11 cellular contexts compared by ENCODE assay signal in genomic region chr17:19897901-19898300, GRCh38. TPM values are rescaled to one million over a fixed set of nuclear protein-coding genes. Genes with fewer than 3 reads are reported as not detected.
DNase-seq lines count a peak whose midpoint lies in the region; ATAC-seq and TF ChIP-seq lines count a peak whose summit lies in the region.
"Had no signal": no experiment of that assay in that cellular context is flagged by ENCODE, and none has a peak within 500 bp of the region (broad histone marks: within the 10 kb centered on the region; RNA-seq: fewer than 3 reads in every experiment).

No MANE protein-coding gene starts in this region.

- POLR2A ChIA-PET in MCF 10A (lab: Yijun Ruan, JAX) = interaction anchor here (0.5 to 1.2 kb wide), 2 partner anchors 15 to 370 kb away, joined by 3 to 5 read pairs; no protein-coding TSS in a partner anchor

- H2BK12ac ChIP-seq in mesenchymal stem cell (ENCODE audit: low read length in 2 of 2) = no peak overlapping the region

- H2BK5ac ChIP-seq in mesenchymal stem cell (ENCODE audit: low read depth, low read length, poor library complexity, severe bottlenecking) = no peak overlapping the region

- peak; percentile 75 for DNase-seq in AG08395 (ENCODE audit: low spot score)
- peak; percentile 93 for DNase-seq in HFFc6
- DNase-seq in MCF 10A (ENCODE audit: unreplicated experiment) = peak; percentile 61
- DNase-seq in mesenchymal stem cell = peak; percentile 90
- DNase-seq in NAMALWA (ENCODE audit: low spot score) = no peak
- no peak for DNase-seq in HAP-1 (ENCODE audit: low spot score in 2 of 2)
- DNase-seq in activated CD8-positive, alpha-beta memory T cell treated with anti-CD3 and anti-CD28 coated beads, Interleukin-2, amount 50 U/mL, for 4 hours = no peak
- DNase-seq: NCI-H146, WERI-Rb-1 had no signal

- H2BK15ac ChIP-seq in mesenchymal stem cell (ENCODE audit: low read depth, poor library complexity, severe bottlenecking) = no peak overlapping the region

- H3K4ac ChIP-seq in mesenchymal stem cell (ENCODE audit: low read depth in 1 of 2, low read length in 2 of 2) = no peak overlapping the region

- H4K91ac ChIP-seq in mesenchymal stem cell (ENCODE audit: low read length) = no peak overlapping the region

- H2AK5ac ChIP-seq in mesenchymal stem cell (ENCODE audit: low read length, severe bottlenecking) = no peak overlapping the region

- H3K4me3 Mint-ChIP-seq in HFFc6 = 0 out of 2 replicates have a peak overlapping the region, but pooled peaks have one; percentile 11
- no peak overlapping the region for H3K4me3 Mint-ChIP-seq in MCF 10A (ENCODE audit: unreplicated experiment)
- H3K4me3 Mint-ChIP-seq: nephron had no signal

- H3K27ac ChIP-seq in mesenchymal stem cell (ENCODE audit: low read length, poor library complexity, severe bottlenecking) = no peak overlapping the region
- H3K27ac ChIP-seq: WERI-Rb-1 had no signal

- no peak overlapping the region for H4K8ac ChIP-seq in mesenchymal stem cell (ENCODE audit: low read length)

- peak overlapping the region in 1 of 2 experiments; percentile 4 for H3K18ac ChIP-seq in mesenchymal stem cell (ENCODE audit: low read depth in 1 of 2, low read length in 2 of 2)

- H3K36me3 Mint-ChIP-seq in HFFc6 (ENCODE audit: low read depth) = peaks cover 7% of the 10 kb centered on the region
- H3K36me3 Mint-ChIP-seq in MCF 10A (ENCODE audit: insufficient read depth, unreplicated experiment) = peaks cover 41% of the 10 kb centered on the region

- in situ Hi-C loops in HAP-1 (cut with MboI; ENCODE audit: low sequenced_read_pairs) = loop anchor here (10.0 kb wide), 1 partner anchor 57 kb away; no protein-coding TSS in a partner anchor

- no peak overlapping the region for H2AFZ ChIP-seq in mesenchymal stem cell (ENCODE audit: low read depth, low read length)

- H3K4me1 Mint-ChIP-seq in HFFc6 (ENCODE audit: low read depth) = peaks cover 22% of the 10 kb centered on the region
- peaks cover 27% of the 10 kb centered on the region for H3K4me1 Mint-ChIP-seq in MCF 10A (ENCODE audit: insufficient read depth, unreplicated experiment)

- H3K14ac ChIP-seq in mesenchymal stem cell (ENCODE audit: low read length in 2 of 2) = no peak overlapping the region

- CTCF ChIA-PET in MCF 10A (lab: Yijun Ruan, JAX) = no interaction called here

- H2BK120ac ChIP-seq in mesenchymal stem cell (ENCODE audit: low read depth, low read length) = no peak overlapping the region

- BruUV-seq in MCF 10A (replicated peaks; lab: Mats Ljungman, UMichigan) = no TSS peak

- no peak for TF ChIP-seq CTCF in HFFc6 (IDR thresholded peaks at IDR 0.05)
- no peak for TF ChIP-seq CTCF in MCF 10A (IDR thresholded peaks at IDR 0.05; ENCODE audit: unreplicated experiment)

- no peaks in the 10 kb centered on the region for H3K9me3 ChIP-seq in mesenchymal stem cell (ENCODE audit: control insufficient read depth, low read length)
- H3K9me3 ChIP-seq in HAP-1 = no peaks in the 10 kb centered on the region

- no peaks in the 10 kb centered on the region for H3K27me3 Mint-ChIP-seq in HFFc6 (ENCODE audit: insufficient read depth)
- H3K27me3 Mint-ChIP-seq in MCF 10A (ENCODE audit: insufficient read depth, unreplicated experiment) = no peaks in the 10 kb centered on the region

- intact Hi-C loops in MCF 10A (cut with micrococcal nuclease) = loop anchor here (2.0 kb wide), 1 partner anchor 31 kb away; the partner anchor contains the start of gene ULK2

- peaks cover 3% of the 10 kb centered on the region for H3K79me1 ChIP-seq in mesenchymal stem cell (replicated peaks; ENCODE audit: low read length, poor library complexity, severe bottlenecking)

- WGBS in mesenchymal stem cell = 87% methylated on average over 2 of the region's 2 CpGs

- H3K27me3 ChIP-seq in mesenchymal stem cell (ENCODE audit: control insufficient read depth in 1 of 2, insufficient read depth in 1 of 2, low read length in 2 of 2) (no peaks in the 10 kb centered on the region), HAP-1 (ENCODE audit: low read depth) (no peaks in the 10 kb centered on the region)

- H3K23ac ChIP-seq in mesenchymal stem cell (ENCODE audit: low read length in 2 of 2) = no peak overlapping the region

- no peak overlapping the region for H3K4me2 ChIP-seq in mesenchymal stem cell (ENCODE audit: low read length, poor library complexity, severe bottlenecking)

- H3K9ac ChIP-seq in mesenchymal stem cell (ENCODE audit: low read length) = peak overlapping the region; percentile 54

- H3K36me3 ChIP-seq in mesenchymal stem cell (ENCODE audit: control insufficient read depth in 1 of 2, insufficient read depth in 2 of 2, low read depth in 1 of 2, low read length in 2 of 2) (peaks cover 16 to 24% of the 10 kb centered on the region in 2 experiments), HAP-1 (replicated peaks) (peaks cover 5% of the 10 kb centered on the region)

- H3K4me3 ChIP-seq in mesenchymal stem cell (ENCODE audit: insufficient read depth in 1 of 2, low read depth in 1 of 2, low read length in 2 of 2) = no peak overlapping the region
- no peak overlapping the region for H3K4me3 ChIP-seq in HAP-1

- H3K27ac Mint-ChIP-seq in HFFc6 (peak overlapping the region; percentile 91), MCF 10A (ENCODE audit: low read depth, unreplicated experiment) (peak overlapping the region; percentile 79)

- H3K4me1 ChIP-seq in mesenchymal stem cell (ENCODE audit: control insufficient read depth, insufficient read depth, low read depth, low read length) (peaks cover 2% of the 10 kb centered on the region), HAP-1 (no peaks in the 10 kb centered on the region)

- no peaks in the 10 kb centered on the region for H3K9me3 Mint-ChIP-seq in HFFc6
- H3K9me3 Mint-ChIP-seq in MCF 10A (ENCODE audit: unreplicated experiment) = no peaks in the 10 kb centered on the region
- H3K9me3 Mint-ChIP-seq: nephron had no signal

- no peak for ATAC-seq in HG02973 (IDR thresholded peaks at IDR 0.05; ENCODE audit: unreplicated experiment)

RNA-seq across cellular contexts. Expression of gene ULK2, which starts 30.2 kb away (rescaled TPM):
- total RNA-seq in HFFc6 (2021; fragmentation: NEBNext Ultra II Directional; extraction: Animal tissue kit (Norgen Biotek cat#: 25700)) = 10 to 100 TPM in 1 of 6 experiments, 1 to 10 TPM in 5; 4.2 to 10.4 (median 6.3) TPM
- 7.9 and 11.4 TPM in 2 replicates for total RNA-seq in MCF 10A (2022)
- 9.4 TPM for polyA plus RNA-seq in mesenchymal stem cell (2013, experiment 1 of 2)
- 9.0 TPM for polyA plus RNA-seq in mesenchymal stem cell (2013, experiment 2 of 2)

Comparison
In these comparisons a context has a peak if more than half of its experiments do, and no peak if none do; other contexts are left out.
1. DNase-seq: peak in AG08395 (single experiment), HFFc6 (single experiment), MCF 10A (single experiment) and mesenchymal stem cell (single experiment); none in NAMALWA (single experiment), HAP-1 (0 of 2) and activated CD8-positive, alpha-beta memory T cell treated with anti-CD3 and anti-CD28 coated beads, Interleukin-2, amount 50 U/mL, for 4 hours (single experiment).